In the genomic region with DNA sequence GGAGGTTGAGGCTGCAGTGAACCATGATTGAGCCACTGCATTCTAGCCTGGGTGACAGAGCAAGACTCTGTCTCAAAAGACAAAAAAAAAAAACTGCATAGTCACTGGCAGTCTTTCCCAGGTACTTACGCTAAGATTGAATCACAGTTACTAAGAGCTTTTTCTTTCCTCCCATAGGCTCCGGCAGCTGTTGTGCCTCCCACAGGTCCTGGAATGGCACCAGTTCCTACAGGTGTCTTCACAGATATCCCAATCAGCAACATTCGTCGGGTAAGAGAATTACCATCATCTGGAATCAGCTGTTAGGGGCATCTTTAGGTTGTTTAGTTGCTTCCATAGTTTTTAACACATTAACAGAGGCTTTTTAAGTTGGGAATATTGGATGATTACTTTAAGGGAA, we compare ENCODE assay signal across 23 cellular contexts. TPM values are rescaled to one million over a fixed set of nuclear protein-coding genes. Genes with fewer than 3 reads are reported as not detected.
DNase-seq lines count a peak whose midpoint lies in the region; ATAC-seq, FAIRE-seq and TF ChIP-seq lines count a peak whose summit lies in the region.
"Had no signal": no experiment of that assay in that cellular context is flagged by ENCODE, and none has a peak within 500 bp of the region (broad histone marks: within the 10 kb centered on the region; RNA-seq: fewer than 3 reads in every experiment).

No MANE protein-coding gene starts in this region.

- FAIRE-seq in K562 (lab: Jason Lieb, UNC) (no peak), pancreas (lab: Jason Lieb, UNC) (no peak)
- FAIRE-seq: A549, GM12878, GM12892, GM18507 had no signal

- no peak overlapping the region for H3K9ac ChIP-seq in K562 (ENCODE audit: insufficient read depth in 1 of 2, low read depth in 2 of 2, low read length in 2 of 2)
- H3K9ac ChIP-seq: BLaER1 treated with 17β-estradiol and CSF1 and Interleukin-3, amounts not matched to agents 10 nM and 100 nM had no signal

- TF ChIP-seq EP300 in K562 (IDR thresholded peaks at IDR 0.05; ENCODE audit: low read length) = peak; percentile 80

- DNase-seq in Caki2 (ENCODE audit: low read depth) (peak; percentile 83), K562 (ENCODE audit: extremely low read depth in 1 of 4, low spot score in 3 of 4) (peak; percentile 63 to 69 (median 66)), pancreas (peak in 4 of 6 donors; percentile 34 to 68 (median 60)), omental fat pad (ENCODE audit: low spot score) (no peak)
- DNase-seq in stimulated activated CD4-positive, alpha-beta T cell treated with anti-CD3 and anti-CD28 coated beads, Interleukin-12 subunit alpha, Interleukin-12 subunit beta, amount 100 ng/mL, for 4 hours = no peak
- DNase-seq: AML-193; Caco-2; CD4-positive, alpha-beta T cell; CD8-positive, alpha-beta T cell; DMS 273 treated with DMSO at 0.1 percent for 48 hours; DMS153; DMS53; DMS79; DND-41; EL; GDM1 had no signal

- H2AFZ ChIP-seq in K562 (ENCODE audit: low read depth, low read length) = no peak overlapping the region

- no peaks in the 10 kb centered on the region; the same call in 1 of the 2 replicates for H4K20me1 ChIP-seq in K562 (replicated peaks; ENCODE audit: control insufficient read depth, insufficient read depth, low read length)

- BruUV-seq in K562 (replicated peaks; lab: Mats Ljungman, UMichigan) = no TSS peak

- WGBS in K562 (ENCODE audit: insufficient coverage, low coverage, missing lambda C conversion rate) = 19% methylated on average over 4 of the region's 4 CpGs
- 45 to 46% methylated on average over 4 of the region's 4 CpGs for WGBS in pancreas, 2 donors

- H3K4me3 ChIP-seq in K562 (no peak overlapping the region), pancreas (no peak overlapping the region)
- H3K4me3 ChIP-seq: A549; BLaER1 treated with 17β-estradiol and CSF1 and Interleukin-3, amounts not matched to agents 10 nM and 100 nM; GM12878 had no signal

- H3K4me2 ChIP-seq in K562 (ENCODE audit: insufficient read depth, low read length) = no peak overlapping the region
- H3K4me2 ChIP-seq: A549; BLaER1 treated with 17β-estradiol and CSF1 and Interleukin-3, amounts not matched to agents 10 nM and 100 nM had no signal

- H3K36me3 ChIP-seq in K562 (ENCODE audit: control insufficient read depth, insufficient read depth, low read length) (peaks cover 86% of the 10 kb centered on the region), pancreas (peaks cover 0 to 14% (median 0%) of the 10 kb centered on the region in 3 donors)

- H3K27me3 ChIP-seq in K562 (ENCODE audit: control insufficient read depth in 2 of 2, insufficient read depth in 2 of 2, low read length in 2 of 2) (no peaks in the 10 kb centered on the region), pancreas (no peaks in the 10 kb centered on the region)
- H3K27me3 ChIP-seq: BLaER1 treated with 17β-estradiol and CSF1 and Interleukin-3, amounts not matched to agents 10 nM and 100 nM had no signal

- H3K4me1 ChIP-seq in K562 (replicated peaks in 1 of 2; ENCODE audit: control insufficient read depth in 2 of 2, insufficient read depth in 2 of 2, low read length in 2 of 2) (peaks cover 8 to 46% of the 10 kb centered on the region in 2 experiments), pancreas (peaks cover 0 to 8% (median 0%) of the 10 kb centered on the region in 3 donors)
- H3K4me1 ChIP-seq: Caco-2 had no signal

- H3K9me3 ChIP-seq in K562 (replicated peaks; ENCODE audit: control insufficient read depth, insufficient read depth, low read depth, low read length) (no peaks in the 10 kb centered on the region), pancreas (no peaks in the 10 kb centered on the region)
- H3K9me3 ChIP-seq: A549 had no signal

- in situ Hi-C loops in Caki2 (cut with HindIII; ENCODE audit: low pct_unique_long_range_greater_than_20kb, low sequenced_read_pairs) (no loop called here), K562 (cut with MboI) (no loop called here)

- CTCF ChIA-PET in K562 (lab: Yijun Ruan, JAX; ENCODE audit: low intra/inter-chr PET ratio) = no interaction called here

- TF ChIP-seq POLR2A in K562 (conservative IDR thresholded peaks at IDR 0.05) = no peak

- POLR2A ChIA-PET in K562 (lab: Yijun Ruan, JAX) = interaction anchor here (0.5 to 0.8 kb wide), 2 partner anchors 161 to 251 kb away, joined by 4 read pairs; no protein-coding TSS in a partner anchor

- ATAC-seq in K562 (peak; percentile 85), pancreas (peak; percentile 79 to 92 (median 89)), omental fat pad (ENCODE audit: low FRiP score) (no peak)
- ATAC-seq: A549; CD8-positive, alpha-beta T cell; GM12878 had no signal

- H3K27ac ChIP-seq in K562 (ENCODE audit: extremely low read depth, low read depth, low read length) (peak overlapping the region; percentile 56; the same call in 1 of the 3 replicates), pancreas (no peak overlapping the region)
- H3K27ac ChIP-seq: 22Rv1; A549; BLaER1 treated with 17β-estradiol and CSF1 and Interleukin-3, amounts not matched to agents 10 nM and 100 nM; C4-2B had no signal

- H3K79me2 ChIP-seq in K562 (ENCODE audit: control insufficient read depth, insufficient read depth, low read length) = peaks cover 60% of the 10 kb centered on the region

- intact Hi-C loops in K562 (cut with micrococcal nuclease) (no loop called here), pancreas (cut with DNase I) (no loop called here)

- TF ChIP-seq CTCF in K562 (IDR thresholded peaks at IDR 0.05 in 2 of 3, conservative IDR thresholded peaks at IDR 0.05 in 1 of 3; ENCODE audit: insufficient read depth in 2 of 3, low read depth in 1 of 3, low read length in 3 of 3) (no peak), pancreas (IDR thresholded peaks at IDR 0.05) (no peak), omental fat pad (IDR thresholded peaks at IDR 0.05) (no peak)

- H3K9me1 ChIP-seq in K562 (ENCODE audit: control insufficient read depth, insufficient read depth, low read length) = no peaks in the 10 kb centered on the region

- no peak for TF ChIP-seq RAD21 in K562 (CRISPR knock-in tag; conservative IDR thresholded peaks at IDR 0.05 in 1 of 2, IDR thresholded peaks at IDR 0.05 in 1 of 2)

RNA-seq across cellular contexts. Expression of gene DLAT, which starts 19.8 kb away (rescaled TPM):
- total RNA-seq in Caki2 (2014; rRNA removed; shearing (Covaris generic); ENCODE audit: low replicate concordance) = 28.1 and 35.0 TPM in 2 replicates
- 37.3 and 58.2 TPM in 2 replicates for total RNA-seq in K562 (2011; cell fraction: chromatin; rRNA removed; ENCODE audit: low replicate concordance)
- total RNA-seq in K562 (2011; cell fraction: nucleolus; rRNA removed) = 27.2 and 29.3 TPM in 2 replicates
- total RNA-seq in K562 (2011; cell fraction: nucleoplasm; rRNA removed) = 30.0 and 42.1 TPM in 2 replicates
- 98.3 and 110 TPM in 2 replicates for total RNA-seq in K562 (2014; rRNA removed)
- 130 and 140 TPM in 2 replicates for total RNA-seq in K562 (2014; rRNA removed; fragmentation: Illumina TruSeq; extraction: Trizol)
- total RNA-seq in K562 (2015; rRNA removed; fragmentation: Illumina TruSeq; extraction: Trizol) = 113 and 125 TPM in 2 replicates
- 111 and 112 TPM in 2 replicates for total RNA-seq in K562 (2021)
- polyA plus RNA-seq in K562 (2011; rRNA removed) = 95.1 and 105 TPM in 2 replicates
- polyA plus RNA-seq in K562 (2011; cell fraction: cytosol; rRNA removed) = 43.0 and 56.9 TPM in 2 replicates
- 24.3 and 31.4 TPM in 2 replicates for polyA plus RNA-seq in K562 (2011; cell fraction: nucleus; rRNA removed)
- polyA plus RNA-seq in K562 (2012) = 51.6 and 79.9 TPM in 2 replicates
- 129 and 152 TPM in 2 replicates for polyA plus RNA-seq in K562 (2014; fragmentation: Illumina TruSeq; extraction: Trizol)
- polyA plus RNA-seq in K562 (2014; fragmentation: Nextera tagmentation; extraction: Ambion mirVana) = 10 to 100 TPM; 41.7 to 47.6 TPM
- polyA plus RNA-seq in K562 (2014; rRNA removed) = 83.9 and 85.9 TPM in 2 replicates
- 134 and 147 TPM in 2 replicates for polyA minus RNA-seq in K562 (2011; rRNA and poly(A)+ RNA removed)
- polyA minus RNA-seq in K562 (2011; cell fraction: cytosol; rRNA and poly(A)+ RNA removed) = 72.1 and 96.2 TPM in 2 replicates
- 22.3 and 35.3 TPM in 2 replicates for polyA minus RNA-seq in K562 (2011; cell fraction: nucleus; rRNA and poly(A)+ RNA removed)
- total RNA-seq in pancreas = 10 to 100 TPM in 2 of 6 donors, 1 to 10 TPM in 4; 5.5 to 13.9 (median 8.6) TPM
- polyA plus RNA-seq in pancreas = 1 to 10 TPM; 4.2 to 8.2 TPM
- total RNA-seq in omental fat pad = 10 to 100 TPM; 20.5 to 61.6 (median 36.1) TPM

RNA-seq across cellular contexts. Expression of gene PIH1D2, which starts 28.9 kb away (rescaled TPM):
- total RNA-seq in Caki2 (2014; rRNA removed; shearing (Covaris generic); ENCODE audit: low replicate concordance) = 0.49 and 11.4 TPM in 2 replicates
- 0.97 and 1.5 TPM in 2 replicates for total RNA-seq in K562 (2011; cell fraction: chromatin; rRNA removed; ENCODE audit: low replicate concordance)
- total RNA-seq in K562 (2011; cell fraction: nucleolus; rRNA removed) = 0.79 and 1.3 TPM in 2 replicates
- 1.0 and 1.9 TPM in 2 replicates for total RNA-seq in K562 (2011; cell fraction: nucleoplasm; rRNA removed)
- total RNA-seq in K562 (2014; rRNA removed) (1.5 and 2.1 TPM in 2 replicates), K562 (2014; rRNA removed; fragmentation: Illumina TruSeq; extraction: Trizol) (3.3 and 3.5 TPM in 2 replicates), K562 (2015; rRNA removed; fragmentation: Illumina TruSeq; extraction: Trizol) (1.7 and 3.0 TPM in 2 replicates), K562 (2021) (1.3 and 1.5 TPM in 2 replicates), pancreas (1 to 10 TPM in 4 of 6 donors, under 1 TPM in 2; 0.69 to 1.5 (median 1.1) TPM), omental fat pad (1 to 10 TPM in 2 of 4 donors, under 1 TPM in 1, not detected in 1; 0.48 to 2.4 (median 1.8) TPM)
- polyA plus RNA-seq in K562 (2011; rRNA removed) (1.8 and 3.8 TPM in 2 replicates), K562 (2014; fragmentation: Illumina TruSeq; extraction: Trizol) (2.5 and 2.8 TPM in 2 replicates), K562 (2014; fragmentation: Nextera tagmentation; extraction: Ambion mirVana) (1 to 10 TPM; 3.9 to 5.4 TPM), K562 (2014; rRNA removed) (1.2 and 1.6 TPM in 2 replicates), pancreas (1 to 10 TPM; 1.2 to 1.5 TPM)
- polyA plus RNA-seq in K562 (2011; cell fraction: cytosol; rRNA removed) = 0.68 and 0.69 TPM in 2 replicates
- 1.8 and 2.5 TPM in 2 replicates for polyA plus RNA-seq in K562 (2011; cell fraction: nucleus; rRNA removed)
- 1.6 and 1.8 TPM in 2 replicates for polyA plus RNA-seq in K562 (2012)
- 1.4 and 1.5 TPM in 2 replicates for polyA minus RNA-seq in K562 (2011; rRNA and poly(A)+ RNA removed)
- polyA minus RNA-seq in K562 (2011; cell fraction: cytosol; rRNA and poly(A)+ RNA removed) = 0.86 TPM in 1 of 2 replicates, not detected in the other
- polyA minus RNA-seq in K562 (2011; cell fraction: nucleus; rRNA and poly(A)+ RNA removed) = 0.67 and 0.81 TPM in 2 replicates
- total RNA-seq: CD4-positive, alpha-beta T cell had no signal

RNA-seq across cellular contexts. Expression of gene NKAPD1, which starts 29.1 kb away (rescaled TPM):
- 13.2 and 19.8 TPM in 2 replicates for total RNA-seq in Caki2 (2014; rRNA removed; shearing (Covaris generic); ENCODE audit: low replicate concordance)
- total RNA-seq in K562 (2011; cell fraction: chromatin; rRNA removed; ENCODE audit: low replicate concordance) = 13.4 and 33.1 TPM in 2 replicates
- total RNA-seq in K562 (2011; cell fraction: nucleolus; rRNA removed) = 11.7 and 11.8 TPM in 2 replicates
- 20.8 and 32.0 TPM in 2 replicates for total RNA-seq in K562 (2011; cell fraction: nucleoplasm; rRNA removed)
- 26.8 and 28.2 TPM in 2 replicates for total RNA-seq in K562 (2014; rRNA removed)
- 49.7 and 62.0 TPM in 2 replicates for total RNA-seq in K562 (2014; rRNA removed; fragmentation: Illumina TruSeq; extraction: Trizol)
- total RNA-seq in K562 (2015; rRNA removed; fragmentation: Illumina TruSeq; extraction: Trizol) = 54.1 and 56.6 TPM in 2 replicates
- total RNA-seq in K562 (2021) = 25.7 and 28.1 TPM in 2 replicates
- polyA plus RNA-seq in K562 (2011; rRNA removed) = 21.8 and 31.9 TPM in 2 replicates
- polyA plus RNA-seq in K562 (2011; cell fraction: cytosol; rRNA removed) = 6.6 and 11.7 TPM in 2 replicates
- 16.0 and 17.8 TPM in 2 replicates for polyA plus RNA-seq in K562 (2011; cell fraction: nucleus; rRNA removed)
- 25.6 and 27.9 TPM in 2 replicates for polyA plus RNA-seq in K562 (2012)
- 50.7 and 73.5 TPM in 2 replicates for polyA plus RNA-seq in K562 (2014; fragmentation: Illumina TruSeq; extraction: Trizol)
- 10 to 100 TPM; 14.1 to 18.3 TPM for polyA plus RNA-seq in K562 (2014; fragmentation: Nextera tagmentation; extraction: Ambion mirVana)
- 29.3 and 45.9 TPM in 2 replicates for polyA plus RNA-seq in K562 (2014; rRNA removed)
- 36.4 and 38.6 TPM in 2 replicates for polyA minus RNA-seq in K562 (2011; rRNA and poly(A)+ RNA removed)
- 8.2 and 19.0 TPM in 2 replicates for polyA minus RNA-seq in K562 (2011; cell fraction: cytosol; rRNA and poly(A)+ RNA removed)
- polyA minus RNA-seq in K562 (2011; cell fraction: nucleus; rRNA and poly(A)+ RNA removed) = 12.9 and 21.2 TPM in 2 replicates
- total RNA-seq in pancreas = 10 to 100 TPM in 2 of 6 donors, 1 to 10 TPM in 4; 7.5 to 13.4 (median 9.1) TPM
- 1 to 10 TPM; 7.0 to 8.5 TPM for polyA plus RNA-seq in pancreas
- 10 to 100 TPM; 11.0 to 15.4 (median 11.1) TPM for total RNA-seq in omental fat pad

RNA-seq across cellular contexts. Expression of gene TIMM8B, which starts 41.6 kb away (rescaled TPM):
- total RNA-seq in Caki2 (2014; rRNA removed; shearing (Covaris generic); ENCODE audit: low replicate concordance) = 33.6 and 76.9 TPM in 2 replicates
- 15.0 and 19.8 TPM in 2 replicates for total RNA-seq in K562 (2011; cell fraction: chromatin; rRNA removed; ENCODE audit: low replicate concordance)
- 27.7 and 34.7 TPM in 2 replicates for total RNA-seq in K562 (2011; cell fraction: nucleolus; rRNA removed)
- total RNA-seq in K562 (2011; cell fraction: nucleoplasm; rRNA removed) = 27.4 and 37.3 TPM in 2 replicates
- total RNA-seq in K562 (2014; rRNA removed) (145 and 209 TPM in 2 replicates), K562 (2014; rRNA removed; fragmentation: Illumina TruSeq; extraction: Trizol) (108 and 117 TPM in 2 replicates), K562 (2015; rRNA removed; fragmentation: Illumina TruSeq; extraction: Trizol) (106 and 117 TPM in 2 replicates), K562 (2021) (104 and 113 TPM in 2 replicates), pancreas (10 to 100 TPM; 12.7 to 22.4 (median 17.7) TPM), omental fat pad (10 to 100 TPM; 31.5 to 37.1 (median 33.9) TPM)
- polyA plus RNA-seq in K562 (2011; rRNA removed) (124 and 175 TPM in 2 replicates), K562 (2014; fragmentation: Illumina TruSeq; extraction: Trizol) (95.8 and 105 TPM in 2 replicates), K562 (2014; fragmentation: Nextera tagmentation; extraction: Ambion mirVana) (100 to 1,000 TPM; 325 to 338 TPM), K562 (2014; rRNA removed) (200 and 208 TPM in 2 replicates), pancreas (10 to 100 TPM; 38.5 to 49.4 TPM)
- 126 and 165 TPM in 2 replicates for polyA plus RNA-seq in K562 (2011; cell fraction: cytosol; rRNA removed)
- 89.6 and 91.5 TPM in 2 replicates for polyA plus RNA-seq in K562 (2011; cell fraction: nucleus; rRNA removed)
- 85.4 and 177 TPM in 2 replicates for polyA plus RNA-seq in K562 (2012)
- 41.4 and 45.7 TPM in 2 replicates for polyA minus RNA-seq in K562 (2011; rRNA and poly(A)+ RNA removed)
- polyA minus RNA-seq in K562 (2011; cell fraction: cytosol; rRNA and poly(A)+ RNA removed) = 14.5 and 20.1 TPM in 2 replicates
- 17.5 and 27.4 TPM in 2 replicates for polyA minus RNA-seq in K562 (2011; cell fraction: nucleus; rRNA and poly(A)+ RNA removed)

RNA-seq across cellular contexts. Expression of gene SDHD, which starts 41.7 kb away (rescaled TPM):
- total RNA-seq in Caki2 (2014; rRNA removed; shearing (Covaris generic); ENCODE audit: low replicate concordance) = 75.6 and 140 TPM in 2 replicates
- total RNA-seq in K562 (2011; cell fraction: chromatin; rRNA removed; ENCODE audit: low replicate concordance) = 36.9 and 54.3 TPM in 2 replicates
- total RNA-seq in K562 (2011; cell fraction: nucleolus; rRNA removed) = 66.0 and 67.4 TPM in 2 replicates
- total RNA-seq in K562 (2011; cell fraction: nucleoplasm; rRNA removed) = 67.2 and 80.8 TPM in 2 replicates
- total RNA-seq in K562 (2014; rRNA removed) (117 and 150 TPM in 2 replicates), K562 (2014; rRNA removed; fragmentation: Illumina TruSeq; extraction: Trizol) (239 and 242 TPM in 2 replicates), K562 (2015; rRNA removed; fragmentation: Illumina TruSeq; extraction: Trizol) (156 and 174 TPM in 2 replicates), K562 (2021) (176 and 197 TPM in 2 replicates), pancreas (10 to 100 TPM; 30.4 to 49.9 (median 39.7) TPM), omental fat pad (100 to 1,000 TPM in 2 of 4 donors, 10 to 100 TPM in 2; 85.0 to 145 (median 104) TPM)
- polyA plus RNA-seq in K562 (2011; rRNA removed) (276 and 303 TPM in 2 replicates), K562 (2014; fragmentation: Illumina TruSeq; extraction: Trizol) (201 and 215 TPM in 2 replicates), K562 (2014; fragmentation: Nextera tagmentation; extraction: Ambion mirVana) (1,000 to 10,000 TPM; 1,105 to 1,225 TPM), K562 (2014; rRNA removed) (215 and 243 TPM in 2 replicates), pancreas (10 to 100 TPM; 28.5 to 53.1 TPM)
- 544 and 575 TPM in 2 replicates for polyA plus RNA-seq in K562 (2011; cell fraction: cytosol; rRNA removed)
- 122 and 139 TPM in 2 replicates for polyA plus RNA-seq in K562 (2011; cell fraction: nucleus; rRNA removed)
- 150 and 211 TPM in 2 replicates for polyA plus RNA-seq in K562 (2012)
- 281 and 364 TPM in 2 replicates for polyA minus RNA-seq in K562 (2011; rRNA and poly(A)+ RNA removed)
- 120 and 142 TPM in 2 replicates for polyA minus RNA-seq in K562 (2011; cell fraction: cytosol; rRNA and poly(A)+ RNA removed)
- polyA minus RNA-seq in K562 (2011; cell fraction: nucleus; rRNA and poly(A)+ RNA removed) = 27.1 and 46.9 TPM in 2 replicates

Comparison
In these comparisons a context has a peak if more than half of its experiments do, and no peak if none do; other contexts are left out.
1. DNase-seq: peak in Caki2 (single experiment), K562 (4 of 4) and pancreas (4 of 6); none in omental fat pad (single experiment) and stimulated activated CD4-positive, alpha-beta T cell treated with anti-CD3 and anti-CD28 coated beads, Interleukin-12 subunit alpha, Interleukin-12 subunit beta, amount 100 ng/mL, for 4 hours (single experiment).